ENCODE assay signal across 20 cellular contexts in genomic region chr22:47623740-47624103, GRCh38.
DNase-seq lines count a peak whose midpoint lies in the region; ATAC-seq and TF ChIP-seq lines count a peak whose summit lies in the region.
"Had no signal": no experiment of that assay in that cellular context is flagged by ENCODE, and none has a peak within 500 bp of the region (broad histone marks: within the 10 kb centered on the region; RNA-seq: fewer than 3 reads in every experiment).

No MANE protein-coding gene starts in this region.

- CTCF ChIA-PET in activated CD8-positive, alpha-beta memory T cell treated with anti-CD3 and anti-CD28 coated beads, Interleukin-2, amount 10 ng/mL, durations not matched to agents 7 days and 5 days (lab: Charles Lee) = no interaction called here
- CTCF ChIA-PET in activated CD4-positive, alpha-beta memory T cell treated with anti-CD3 and anti-CD28 coated beads for 36 hours (lab: Charles Lee) = no interaction called here

- WGBS in sigmoid colon, 2 donors = 65 to 75% methylated on average over 11 of the region's 11 CpGs

- H3K4me1 ChIP-seq in colonic mucosa (no peaks in the 10 kb centered on the region), sigmoid colon (peaks cover 0 to 11% (median 9%) of the 10 kb centered on the region in 4 donors)

- H3K27me3 ChIP-seq in colonic mucosa (no peaks in the 10 kb centered on the region), sigmoid colon (no peaks in the 10 kb centered on the region)

- intact Hi-C loops in colonic mucosa (cut with DNase I) = no loop called here
- intact Hi-C loops in sigmoid colon (cut with DNase I) = no loop called here
- intact Hi-C loops in activated CD4-positive, alpha-beta memory T cell treated with anti-CD3 and anti-CD28 coated beads for 36 hours (cut with micrococcal nuclease) = no loop called here

- H3K4me3 ChIP-seq in colonic mucosa = no peak overlapping the region
- no peak overlapping the region for H3K4me3 ChIP-seq in sigmoid colon

- no peak overlapping the region for H3K4me3 Mint-ChIP-seq in activated CD8-positive, alpha-beta memory T cell treated with anti-CD3 and anti-CD28 coated beads, Interleukin-2, amount 10 ng/mL, durations not matched to agents 7 days and 5 days
- no peak overlapping the region for H3K4me3 Mint-ChIP-seq in activated CD4-positive, alpha-beta memory T cell treated with anti-CD3 and anti-CD28 coated beads for 36 hours
- H3K4me3 Mint-ChIP-seq: HFFc6 had no signal

- H3K27ac Mint-ChIP-seq in activated CD8-positive, alpha-beta memory T cell treated with anti-CD3 and anti-CD28 coated beads, Interleukin-2, amount 10 ng/mL, durations not matched to agents 7 days and 5 days = no peak overlapping the region
- no peak overlapping the region for H3K27ac Mint-ChIP-seq in activated CD4-positive, alpha-beta memory T cell treated with anti-CD3 and anti-CD28 coated beads for 36 hours
- H3K27ac Mint-ChIP-seq: HFFc6 had no signal

- no peaks in the 10 kb centered on the region for H3K9me3 Mint-ChIP-seq in activated CD8-positive, alpha-beta memory T cell treated with anti-CD3 and anti-CD28 coated beads, Interleukin-2, amount 10 ng/mL, durations not matched to agents 7 days and 5 days (ENCODE audit: low read depth)
- no peaks in the 10 kb centered on the region for H3K9me3 Mint-ChIP-seq in activated CD4-positive, alpha-beta memory T cell treated with anti-CD3 and anti-CD28 coated beads for 36 hours

- ATAC-seq in activated CD8-positive, alpha-beta memory T cell treated with anti-CD3 and anti-CD28 coated beads, Interleukin-2, amount 10 ng/mL, durations not matched to agents 7 days and 5 days = no peak
- ATAC-seq: PC-3, SK-N-SH treated with all-trans-retinoic acid at 6 μM for 48 hours had no signal

- peak; percentile 18 for DNase-seq in activated CD8-positive, alpha-beta memory T cell treated with anti-CD3 and anti-CD28 coated beads, Interleukin-2, amount 10 ng/mL, durations not matched to agents 7 days and 5 days
- no peak for DNase-seq in activated CD8-positive, alpha-beta memory T cell treated with anti-CD3 and anti-CD28 coated beads for 24 hours
- peak; percentile 88 to 98 for DNase-seq in NCI-H524 (lab: John Stamatoyannopoulos, UW)
- peak; percentile 11 for DNase-seq in colonic mucosa
- DNase-seq in sigmoid colon = peak; percentile 40
- DNase-seq in medulla oblongata (ENCODE audit: extremely low spot score) = no peak
- no peak for DNase-seq in activated CD4-positive, alpha-beta memory T cell treated with anti-CD3 and anti-CD28 coated beads for 36 hours
- DNase-seq: ACHN, DND-41, H7, HFFc6, KBM-7, NCI-H1105 treated with DMSO at 0.1 percent for 48 hours, NCI-H1930, NCI-H82, PC-3, RPMI8226, SHP77 treated with DMSO at 0.1 percent for 48 hours had no signal

- TF ChIP-seq EP300 in sigmoid colon (IDR thresholded peaks at IDR 0.05) = no peak

- TF ChIP-seq CTCF in colonic mucosa (IDR thresholded peaks at IDR 0.05) = no peak
- TF ChIP-seq CTCF in sigmoid colon (IDR thresholded peaks at IDR 0.05) = no peak

- H3K36me3 ChIP-seq in colonic mucosa (no peaks in the 10 kb centered on the region), sigmoid colon (no peaks in the 10 kb centered on the region)

- no peaks in the 10 kb centered on the region for H3K27me3 Mint-ChIP-seq in activated CD8-positive, alpha-beta memory T cell treated with anti-CD3 and anti-CD28 coated beads, Interleukin-2, amount 10 ng/mL, durations not matched to agents 7 days and 5 days
- H3K27me3 Mint-ChIP-seq in activated CD4-positive, alpha-beta memory T cell treated with anti-CD3 and anti-CD28 coated beads for 36 hours = peaks cover 5% of the 10 kb centered on the region

- H3K4me1 Mint-ChIP-seq in activated CD8-positive, alpha-beta memory T cell treated with anti-CD3 and anti-CD28 coated beads, Interleukin-2, amount 10 ng/mL, durations not matched to agents 7 days and 5 days = no peaks in the 10 kb centered on the region
- no peaks in the 10 kb centered on the region for H3K4me1 Mint-ChIP-seq in activated CD4-positive, alpha-beta memory T cell treated with anti-CD3 and anti-CD28 coated beads for 36 hours (ENCODE audit: low read depth)

- no peak for TF ChIP-seq POLR2A in sigmoid colon (IDR thresholded peaks at IDR 0.05)

- no peaks in the 10 kb centered on the region for H3K36me3 Mint-ChIP-seq in activated CD8-positive, alpha-beta memory T cell treated with anti-CD3 and anti-CD28 coated beads, Interleukin-2, amount 10 ng/mL, durations not matched to agents 7 days and 5 days
- H3K36me3 Mint-ChIP-seq in activated CD4-positive, alpha-beta memory T cell treated with anti-CD3 and anti-CD28 coated beads for 36 hours = no peaks in the 10 kb centered on the region

- H3K27ac ChIP-seq in colonic mucosa = no peak overlapping the region
- H3K27ac ChIP-seq in sigmoid colon = no peak overlapping the region
- H3K27ac ChIP-seq: C4-2B had no signal

- no peak overlapping the region for H3K9ac ChIP-seq in colonic mucosa (ENCODE audit: low read depth in 2 of 2, low read length in 2 of 2)

- H3K9me3 ChIP-seq in colonic mucosa = no peaks in the 10 kb centered on the region
- H3K9me3 ChIP-seq in sigmoid colon = no peaks in the 10 kb centered on the region

- POLR2A ChIA-PET in activated CD4-positive, alpha-beta memory T cell treated with anti-CD3 and anti-CD28 coated beads for 36 hours (lab: Charles Lee) = no interaction called here

Comparison
In these comparisons a context has a peak if more than half of its experiments do, and no peak if none do; other contexts are left out.
1. DNase-seq: peak in activated CD8-positive, alpha-beta memory T cell treated with anti-CD3 and anti-CD28 coated beads, Interleukin-2, amount 10 ng/mL, durations not matched to agents 7 days and 5 days (single experiment), NCI-H524 (2 of 2), colonic mucosa (single experiment) and sigmoid colon (single experiment); none in activated CD8-positive, alpha-beta memory T cell treated with anti-CD3 and anti-CD28 coated beads for 24 hours (single experiment), medulla oblongata (single experiment) and activated CD4-positive, alpha-beta memory T cell treated with anti-CD3 and anti-CD28 coated beads for 36 hours (single experiment).